26 cellular contexts compared by ENCODE assay signal in genomic region chr6:166569206-166569605, GRCh38.
"Had no signal": no experiment of that assay in that cellular context is flagged by ENCODE, and none has a peak within 500 bp of the region (broad histone marks: within the 10 kb centered on the region; RNA-seq: fewer than 3 reads in every experiment).

No MANE protein-coding gene starts in this region.

- H3K9ac ChIP-seq: parathyroid adenoma had no signal

- H3K27me3 ChIP-seq: colonic mucosa, dorsolateral prefrontal cortex, gastroesophageal sphincter, hepatocyte, transverse colon, vagina had no signal

- H3K9me3 Mint-ChIP-seq: activated naive CD4-positive, alpha-beta T cell treated with anti-CD3 and anti-CD28 coated beads, Interleukin-2, amount 50 U/mL, for 72 hours; activated T-cell treated with anti-CD3 and anti-CD28 coated beads, Interleukin-2, amount 50 U/mL, for 72 hours; naive B cell; nephron progenitor cell; T-helper 2 cell treated with Interferon-gamma antibody and Interleukin-4, amounts not matched to agents 5 μg/mL and 100 μg/mL, for 36 hours had no signal

- ATAC-seq: activated naive CD4-positive, alpha-beta T cell treated with anti-CD3 and anti-CD28 coated beads, Interleukin-2, amount 50 U/mL, for 72 hours; activated T-cell treated with anti-CD3 and anti-CD28 coated beads, Interleukin-2, amount 50 U/mL, for 72 hours; gastroesophageal sphincter; right cardiac atrium had no signal

- H3K27ac ChIP-seq: colonic mucosa, gastroesophageal sphincter, hepatocyte, parathyroid adenoma, transverse colon, vagina had no signal

- H3K9me3 ChIP-seq: colonic mucosa, gastroesophageal sphincter, left ventricle myocardium inferior, transverse colon, vagina had no signal

- H3K4me3 Mint-ChIP-seq: activated T-cell treated with anti-CD3 and anti-CD28 coated beads, Interleukin-2, amount 50 U/mL, for 72 hours; naive B cell; nephron progenitor cell; T-helper 2 cell treated with Interferon-gamma antibody and Interleukin-4, amounts not matched to agents 5 μg/mL and 100 μg/mL, for 36 hours had no signal

- H3K36me3 ChIP-seq: colonic mucosa, left ventricle myocardium inferior, transverse colon, vagina had no signal

- H3K4me1 ChIP-seq: colonic mucosa had no signal

- DNase-seq: activated CD4-positive, alpha-beta T cell treated with anti-CD3 and anti-CD28 coated beads for 4 hours; activated CD4-positive, alpha-beta T cell treated with anti-CD3 and anti-CD28 coated beads, Interleukin-2, amount 50 U/mL, for 4 hours; activated naive CD4-positive, alpha-beta T cell; activated T-cell treated with anti-CD3 and anti-CD28 coated beads for 4 hours; activated T-cell treated with anti-CD3 and anti-CD28 coated beads, Interleukin-2, amount 50 U/mL, for 72 hours; cerebellar nuclear complex; colonic mucosa; effector memory CD4-positive, alpha-beta T cell; erythroblast; islet precursor cell; left ventricle myocardium inferior; naive B cell; nephron progenitor cell; nucleus accumbens; right cardiac atrium; stimulated activated CD4-positive, alpha-beta T cell treated with anti-CD3 and anti-CD28 coated beads, Interleukin-15, amount 100 ng/mL, for 24 hours; stimulated activated naive CD4-positive, alpha-beta T cell; transverse colon had no signal

- H2AFZ ChIP-seq: hepatocyte, parathyroid adenoma had no signal

- H3K27ac Mint-ChIP-seq: activated T-cell treated with anti-CD3 and anti-CD28 coated beads, Interleukin-2, amount 50 U/mL, for 72 hours; nephron progenitor cell; T-helper 2 cell treated with Interferon-gamma antibody and Interleukin-4, amounts not matched to agents 5 μg/mL and 100 μg/mL, for 36 hours had no signal

- H3K4me2 ChIP-seq: hepatocyte had no signal

- H3K4me3 ChIP-seq: colonic mucosa, dorsolateral prefrontal cortex, gastroesophageal sphincter, hepatocyte, left ventricle myocardium inferior, lung, transverse colon, vagina had no signal

- H3K36me3 Mint-ChIP-seq: activated naive CD4-positive, alpha-beta T cell treated with anti-CD3 and anti-CD28 coated beads, Interleukin-2, amount 50 U/mL, for 72 hours had no signal
